ENCODE assay signal across 1 cellular context in the genomic region with DNA sequence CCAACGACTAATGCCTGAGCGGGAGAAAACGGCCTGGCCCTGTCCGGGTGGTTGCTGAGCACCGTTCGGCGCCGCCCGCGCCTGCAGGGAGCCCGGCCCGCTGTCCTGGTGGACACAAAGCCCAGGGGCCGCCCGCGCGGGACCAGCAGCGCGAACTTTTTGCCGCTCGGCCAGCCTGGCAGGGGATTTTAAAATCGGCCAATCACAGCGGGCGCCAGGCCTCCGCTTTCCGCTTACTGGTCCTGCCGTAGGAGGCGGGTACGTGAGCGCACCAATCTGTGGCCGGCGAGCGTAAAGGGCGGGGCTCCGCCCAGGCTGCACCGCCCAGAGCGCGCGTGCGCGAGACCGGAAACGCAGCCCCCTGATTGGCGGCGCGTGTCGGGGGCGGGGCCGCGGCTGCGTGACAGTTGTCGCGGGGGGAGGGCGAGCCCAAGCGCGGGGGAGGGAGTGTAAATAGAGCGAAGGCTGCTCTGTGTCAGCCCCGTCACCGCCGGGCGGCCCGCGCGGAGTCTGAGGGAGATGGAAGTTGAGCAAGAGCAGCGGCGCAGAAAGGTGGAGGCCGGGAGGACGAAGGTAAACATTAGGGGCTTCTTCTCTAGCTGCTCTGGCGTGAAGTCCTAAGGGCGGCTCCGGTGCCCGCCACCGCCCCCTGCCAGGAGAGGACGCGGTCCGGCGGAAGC.
A peak's percentile ranks its signal among the peaks of the same experiment; 100 is the strongest.
TF ChIP-seq lines count a peak whose summit lies in the region.

A gene (minus strand): TSS at position 161 of the 680 bp plus-strand sequence. CDS start 1,132 bp downstream, outside the sequence.
A gene with protein sequence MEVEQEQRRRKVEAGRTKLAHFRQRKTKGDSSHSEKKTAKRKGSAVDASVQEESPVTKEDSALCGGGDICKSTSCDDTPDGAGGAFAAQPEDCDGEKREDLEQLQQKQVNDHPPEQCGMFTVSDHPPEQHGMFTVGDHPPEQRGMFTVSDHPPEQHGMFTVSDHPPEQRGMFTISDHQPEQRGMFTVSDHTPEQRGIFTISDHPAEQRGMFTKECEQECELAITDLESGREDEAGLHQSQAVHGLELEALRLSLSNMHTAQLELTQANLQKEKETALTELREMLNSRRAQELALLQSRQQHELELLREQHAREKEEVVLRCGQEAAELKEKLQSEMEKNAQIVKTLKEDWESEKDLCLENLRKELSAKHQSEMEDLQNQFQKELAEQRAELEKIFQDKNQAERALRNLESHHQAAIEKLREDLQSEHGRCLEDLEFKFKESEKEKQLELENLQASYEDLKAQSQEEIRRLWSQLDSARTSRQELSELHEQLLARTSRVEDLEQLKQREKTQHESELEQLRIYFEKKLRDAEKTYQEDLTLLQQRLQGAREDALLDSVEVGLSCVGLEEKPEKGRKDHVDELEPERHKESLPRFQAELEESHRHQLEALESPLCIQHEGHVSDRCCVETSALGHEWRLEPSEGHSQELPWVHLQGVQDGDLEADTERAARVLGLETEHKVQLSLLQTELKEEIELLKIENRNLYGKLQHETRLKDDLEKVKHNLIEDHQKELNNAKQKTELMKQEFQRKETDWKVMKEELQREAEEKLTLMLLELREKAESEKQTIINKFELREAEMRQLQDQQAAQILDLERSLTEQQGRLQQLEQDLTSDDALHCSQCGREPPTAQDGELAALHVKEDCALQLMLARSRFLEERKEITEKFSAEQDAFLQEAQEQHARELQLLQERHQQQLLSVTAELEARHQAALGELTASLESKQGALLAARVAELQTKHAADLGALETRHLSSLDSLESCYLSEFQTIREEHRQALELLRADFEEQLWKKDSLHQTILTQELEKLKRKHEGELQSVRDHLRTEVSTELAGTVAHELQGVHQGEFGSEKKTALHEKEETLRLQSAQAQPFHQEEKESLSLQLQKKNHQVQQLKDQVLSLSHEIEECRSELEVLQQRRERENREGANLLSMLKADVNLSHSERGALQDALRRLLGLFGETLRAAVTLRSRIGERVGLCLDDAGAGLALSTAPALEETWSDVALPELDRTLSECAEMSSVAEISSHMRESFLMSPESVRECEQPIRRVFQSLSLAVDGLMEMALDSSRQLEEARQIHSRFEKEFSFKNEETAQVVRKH (N-terminal part only) (plus strand): TSS at position 447 of the 680 bp plus-strand sequence. CDS start 73 bp downstream, at position 520.

TF ChIP-seq in K562, 482 proteins besides CTCF, POLR2A, EP300 and RAD21 (continued from another document and continues in another):
- TF ChIP-seq, protein P1, sequence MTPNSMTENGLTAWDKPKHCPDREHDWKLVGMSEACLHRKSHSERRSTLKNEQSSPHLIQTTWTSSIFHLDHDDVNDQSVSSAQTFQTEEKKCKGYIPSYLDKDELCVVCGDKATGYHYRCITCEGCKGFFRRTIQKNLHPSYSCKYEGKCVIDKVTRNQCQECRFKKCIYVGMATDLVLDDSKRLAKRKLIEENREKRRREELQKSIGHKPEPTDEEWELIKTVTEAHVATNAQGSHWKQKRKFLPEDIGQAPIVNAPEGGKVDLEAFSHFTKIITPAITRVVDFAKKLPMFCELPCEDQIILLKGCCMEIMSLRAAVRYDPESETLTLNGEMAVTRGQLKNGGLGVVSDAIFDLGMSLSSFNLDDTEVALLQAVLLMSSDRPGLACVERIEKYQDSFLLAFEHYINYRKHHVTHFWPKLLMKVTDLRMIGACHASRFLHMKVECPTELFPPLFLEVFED (CRISPR knock-in tag; conservative IDR thresholded peaks at IDR 0.05) = peak; percentile 51; the same call in 1 of the 2 replicates
- TF ChIP-seq, protein P2, sequence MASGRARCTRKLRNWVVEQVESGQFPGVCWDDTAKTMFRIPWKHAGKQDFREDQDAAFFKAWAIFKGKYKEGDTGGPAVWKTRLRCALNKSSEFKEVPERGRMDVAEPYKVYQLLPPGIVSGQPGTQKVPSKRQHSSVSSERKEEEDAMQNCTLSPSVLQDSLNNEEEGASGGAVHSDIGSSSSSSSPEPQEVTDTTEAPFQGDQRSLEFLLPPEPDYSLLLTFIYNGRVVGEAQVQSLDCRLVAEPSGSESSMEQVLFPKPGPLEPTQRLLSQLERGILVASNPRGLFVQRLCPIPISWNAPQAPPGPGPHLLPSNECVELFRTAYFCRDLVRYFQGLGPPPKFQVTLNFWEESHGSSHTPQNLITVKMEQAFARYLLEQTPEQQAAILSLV (tag; IDR thresholded peaks at IDR 0.05) = no peak
- no peak for TF ChIP-seq NR2F6 (CRISPR knock-in tag; IDR thresholded peaks at IDR 0.05)
- TF ChIP-seq SOX6 (IDR thresholded peaks at IDR 0.05) = peak; percentile 7; the same call in 1 of the 2 replicates
- TF ChIP-seq MCM5 (IDR thresholded peaks at IDR 0.05; ENCODE audit: low read depth) = no peak
- no peak for TF ChIP-seq RBM34 (IDR thresholded peaks at IDR 0.05; ENCODE audit: borderline replicate concordance, insufficient read depth, low read length)
- TF ChIP-seq ZKSCAN1 (IDR thresholded peaks at IDR 0.05; ENCODE audit: low read depth, low read length) = no peak
- peak; percentile 84 for TF ChIP-seq GATAD2A (IDR thresholded peaks at IDR 0.05)
- TF ChIP-seq SETDB1 (IDR thresholded peaks at IDR 0.05; ENCODE audit: low read length) = no peak
- 0 out of 2 replicates have a peak, but pooled peaks have one; percentile 13 for TF ChIP-seq ZNF12 (CRISPR knock-in tag; IDR thresholded peaks at IDR 0.05)
- peak; percentile 99 for TF ChIP-seq EP400 (IDR thresholded peaks at IDR 0.05)
- TF ChIP-seq FOS (IDR thresholded peaks at IDR 0.05; ENCODE audit: extremely low read depth, insufficient read length) = peak; percentile 96
- peak; percentile 95; the same call in 1 of the 2 replicates for TF ChIP-seq ZNF830 (CRISPR knock-in tag; IDR thresholded peaks at IDR 0.05)
- TF ChIP-seq, protein P3, sequence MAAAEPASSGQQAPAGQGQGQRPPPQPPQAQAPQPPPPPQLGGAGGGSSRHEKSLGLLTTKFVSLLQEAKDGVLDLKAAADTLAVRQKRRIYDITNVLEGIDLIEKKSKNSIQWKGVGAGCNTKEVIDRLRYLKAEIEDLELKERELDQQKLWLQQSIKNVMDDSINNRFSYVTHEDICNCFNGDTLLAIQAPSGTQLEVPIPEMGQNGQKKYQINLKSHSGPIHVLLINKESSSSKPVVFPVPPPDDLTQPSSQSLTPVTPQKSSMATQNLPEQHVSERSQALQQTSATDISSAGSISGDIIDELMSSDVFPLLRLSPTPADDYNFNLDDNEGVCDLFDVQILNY (CRISPR knock-in tag; IDR thresholded peaks at IDR 0.05) = no peak
- no peak for TF ChIP-seq CBX8 (IDR thresholded peaks at IDR 0.05; ENCODE audit: borderline replicate concordance, extremely low read depth, low read depth, low read length, poor library complexity, severe bottlenecking)
- TF ChIP-seq, protein P4, sequence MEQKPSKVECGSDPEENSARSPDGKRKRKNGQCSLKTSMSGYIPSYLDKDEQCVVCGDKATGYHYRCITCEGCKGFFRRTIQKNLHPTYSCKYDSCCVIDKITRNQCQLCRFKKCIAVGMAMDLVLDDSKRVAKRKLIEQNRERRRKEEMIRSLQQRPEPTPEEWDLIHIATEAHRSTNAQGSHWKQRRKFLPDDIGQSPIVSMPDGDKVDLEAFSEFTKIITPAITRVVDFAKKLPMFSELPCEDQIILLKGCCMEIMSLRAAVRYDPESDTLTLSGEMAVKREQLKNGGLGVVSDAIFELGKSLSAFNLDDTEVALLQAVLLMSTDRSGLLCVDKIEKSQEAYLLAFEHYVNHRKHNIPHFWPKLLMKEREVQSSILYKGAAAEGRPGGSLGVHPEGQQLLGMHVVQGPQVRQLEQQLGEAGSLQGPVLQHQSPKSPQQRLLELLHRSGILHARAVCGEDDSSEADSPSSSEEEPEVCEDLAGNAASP (IDR thresholded peaks at IDR 0.05) = no peak
- TF ChIP-seq POLR2G (IDR thresholded peaks at IDR 0.05; ENCODE audit: low read depth, low read length) = peak; percentile 96
- TF ChIP-seq ZNF41 (CRISPR knock-in tag; conservative IDR thresholded peaks at IDR 0.05) = no peak
- TF ChIP-seq KLF10 (CRISPR knock-in tag; IDR thresholded peaks at IDR 0.05) = no peak
- TF ChIP-seq PRPF4 (IDR thresholded peaks at IDR 0.05; ENCODE audit: insufficient read depth, low read depth, low read length, poor library complexity, severe bottlenecking) = peak; percentile 75
- TF ChIP-seq, protein P5, sequence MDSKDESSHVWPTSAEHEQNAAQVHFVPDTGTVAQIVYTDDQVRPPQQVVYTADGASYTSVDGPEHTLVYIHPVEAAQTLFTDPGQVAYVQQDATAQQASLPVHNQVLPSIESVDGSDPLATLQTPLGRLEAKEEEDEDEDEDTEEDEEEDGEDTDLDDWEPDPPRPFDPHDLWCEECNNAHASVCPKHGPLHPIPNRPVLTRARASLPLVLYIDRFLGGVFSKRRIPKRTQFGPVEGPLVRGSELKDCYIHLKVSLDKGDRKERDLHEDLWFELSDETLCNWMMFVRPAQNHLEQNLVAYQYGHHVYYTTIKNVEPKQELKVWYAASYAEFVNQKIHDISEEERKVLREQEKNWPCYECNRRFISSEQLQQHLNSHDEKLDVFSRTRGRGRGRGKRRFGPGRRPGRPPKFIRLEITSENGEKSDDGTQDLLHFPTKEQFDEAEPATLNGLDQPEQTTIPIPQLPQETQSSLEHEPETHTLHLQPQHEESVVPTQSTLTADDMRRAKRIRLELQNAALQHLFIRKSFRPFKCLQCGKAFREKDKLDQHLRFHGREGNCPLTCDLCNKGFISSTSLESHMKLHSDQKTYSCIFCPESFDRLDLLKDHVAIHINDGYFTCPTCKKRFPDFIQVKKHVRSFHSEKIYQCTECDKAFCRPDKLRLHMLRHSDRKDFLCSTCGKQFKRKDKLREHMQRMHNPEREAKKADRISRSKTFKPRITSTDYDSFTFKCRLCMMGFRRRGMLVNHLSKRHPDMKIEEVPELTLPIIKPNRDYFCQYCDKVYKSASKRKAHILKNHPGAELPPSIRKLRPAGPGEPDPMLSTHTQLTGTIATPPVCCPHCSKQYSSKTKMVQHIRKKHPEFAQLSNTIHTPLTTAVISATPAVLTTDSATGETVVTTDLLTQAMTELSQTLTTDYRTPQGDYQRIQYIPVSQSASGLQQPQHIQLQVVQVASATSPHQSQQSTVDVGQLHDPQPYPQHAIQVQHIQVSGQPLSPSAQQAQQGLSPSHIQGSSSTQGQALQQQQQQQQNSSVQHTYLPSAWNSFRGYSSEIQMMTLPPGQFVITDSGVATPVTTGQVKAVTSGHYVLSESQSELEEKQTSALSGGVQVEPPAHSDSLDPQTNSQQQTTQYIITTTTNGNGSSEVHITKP (IDR thresholded peaks at IDR 0.05; ENCODE audit: partially characterized antibody) = peak; percentile 82
- TF ChIP-seq ZNF165 (CRISPR knock-in tag; IDR thresholded peaks at IDR 0.05; ENCODE audit: borderline replicate concordance) = no peak
- peak; percentile 15 for TF ChIP-seq DACH1 (IDR thresholded peaks at IDR 0.05; ENCODE audit: partially characterized antibody)
- TF ChIP-seq RBFOX2 (IDR thresholded peaks at IDR 0.05; ENCODE audit: low read depth, low read length) = peak; percentile 99
- no peak for TF ChIP-seq CSDE1 (IDR thresholded peaks at IDR 0.05)
- no peak for TF ChIP-seq RFX1 (IDR thresholded peaks at IDR 0.05)
- no peak for TF ChIP-seq TGIF2 (CRISPR knock-in tag; IDR thresholded peaks at IDR 0.05)
- TF ChIP-seq XRCC4 (IDR thresholded peaks at IDR 0.05; ENCODE audit: extremely low read depth, insufficient read depth, insufficient read length) = no peak
- peak; percentile 83 for TF ChIP-seq POLR2B (IDR thresholded peaks at IDR 0.05; ENCODE audit: low read depth, partially characterized antibody)
- no peak for TF ChIP-seq EHMT2 (IDR thresholded peaks at IDR 0.05)
- no peak for TF ChIP-seq SIRT6 (IDR thresholded peaks at IDR 0.05; ENCODE audit: low read depth, low read length)
- no peak for TF ChIP-seq ZNF785 (CRISPR knock-in tag; IDR thresholded peaks at IDR 0.05)
- TF ChIP-seq, protein P6, sequence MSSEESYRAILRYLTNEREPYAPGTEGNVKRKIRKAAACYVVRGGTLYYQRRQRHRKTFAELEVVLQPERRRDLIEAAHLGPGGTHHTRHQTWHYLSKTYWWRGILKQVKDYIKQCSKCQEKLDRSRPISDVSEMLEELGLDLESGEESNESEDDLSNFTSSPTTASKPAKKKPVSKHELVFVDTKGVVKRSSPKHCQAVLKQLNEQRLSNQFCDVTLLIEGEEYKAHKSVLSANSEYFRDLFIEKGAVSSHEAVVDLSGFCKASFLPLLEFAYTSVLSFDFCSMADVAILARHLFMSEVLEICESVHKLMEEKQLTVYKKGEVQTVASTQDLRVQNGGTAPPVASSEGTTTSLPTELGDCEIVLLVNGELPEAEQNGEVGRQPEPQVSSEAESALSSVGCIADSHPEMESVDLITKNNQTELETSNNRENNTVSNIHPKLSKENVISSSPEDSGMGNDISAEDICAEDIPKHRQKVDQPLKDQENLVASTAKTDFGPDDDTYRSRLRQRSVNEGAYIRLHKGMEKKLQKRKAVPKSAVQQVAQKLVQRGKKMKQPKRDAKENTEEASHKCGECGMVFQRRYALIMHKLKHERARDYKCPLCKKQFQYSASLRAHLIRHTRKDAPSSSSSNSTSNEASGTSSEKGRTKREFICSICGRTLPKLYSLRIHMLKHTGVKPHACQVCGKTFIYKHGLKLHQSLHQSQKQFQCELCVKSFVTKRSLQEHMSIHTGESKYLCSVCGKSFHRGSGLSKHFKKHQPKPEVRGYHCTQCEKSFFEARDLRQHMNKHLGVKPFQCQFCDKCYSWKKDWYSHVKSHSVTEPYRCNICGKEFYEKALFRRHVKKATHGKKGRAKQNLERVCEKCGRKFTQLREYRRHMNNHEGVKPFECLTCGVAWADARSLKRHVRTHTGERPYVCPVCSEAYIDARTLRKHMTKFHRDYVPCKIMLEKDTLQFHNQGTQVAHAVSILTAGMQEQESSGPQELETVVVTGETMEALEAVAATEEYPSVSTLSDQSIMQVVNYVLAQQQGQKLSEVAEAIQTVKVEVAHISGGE (CRISPR knock-in tag; IDR thresholded peaks at IDR 0.05) = peak in 1 of 3 experiments; percentile 4; a peak in 1 of 6 replicates
- TF ChIP-seq TAF7 (tag; IDR thresholded peaks at IDR 0.05) = peak; percentile 98
- no peak for TF ChIP-seq ZKSCAN8 (CRISPR knock-in tag; IDR thresholded peaks at IDR 0.05)
- no peak for TF ChIP-seq ZFP36 (IDR thresholded peaks at IDR 0.05; ENCODE audit: low read depth, low read length, partially characterized antibody)
- TF ChIP-seq, protein P7, sequence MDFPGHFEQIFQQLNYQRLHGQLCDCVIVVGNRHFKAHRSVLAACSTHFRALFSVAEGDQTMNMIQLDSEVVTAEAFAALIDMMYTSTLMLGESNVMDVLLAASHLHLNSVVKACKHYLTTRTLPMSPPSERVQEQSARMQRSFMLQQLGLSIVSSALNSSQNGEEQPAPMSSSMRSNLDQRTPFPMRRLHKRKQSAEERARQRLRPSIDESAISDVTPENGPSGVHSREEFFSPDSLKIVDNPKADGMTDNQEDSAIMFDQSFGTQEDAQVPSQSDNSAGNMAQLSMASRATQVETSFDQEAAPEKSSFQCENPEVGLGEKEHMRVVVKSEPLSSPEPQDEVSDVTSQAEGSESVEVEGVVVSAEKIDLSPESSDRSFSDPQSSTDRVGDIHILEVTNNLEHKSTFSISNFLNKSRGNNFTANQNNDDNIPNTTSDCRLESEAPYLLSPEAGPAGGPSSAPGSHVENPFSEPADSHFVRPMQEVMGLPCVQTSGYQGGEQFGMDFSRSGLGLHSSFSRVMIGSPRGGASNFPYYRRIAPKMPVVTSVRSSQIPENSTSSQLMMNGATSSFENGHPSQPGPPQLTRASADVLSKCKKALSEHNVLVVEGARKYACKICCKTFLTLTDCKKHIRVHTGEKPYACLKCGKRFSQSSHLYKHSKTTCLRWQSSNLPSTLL (IDR thresholded peaks at IDR 0.05) = no peak
- TF ChIP-seq, protein P8, sequence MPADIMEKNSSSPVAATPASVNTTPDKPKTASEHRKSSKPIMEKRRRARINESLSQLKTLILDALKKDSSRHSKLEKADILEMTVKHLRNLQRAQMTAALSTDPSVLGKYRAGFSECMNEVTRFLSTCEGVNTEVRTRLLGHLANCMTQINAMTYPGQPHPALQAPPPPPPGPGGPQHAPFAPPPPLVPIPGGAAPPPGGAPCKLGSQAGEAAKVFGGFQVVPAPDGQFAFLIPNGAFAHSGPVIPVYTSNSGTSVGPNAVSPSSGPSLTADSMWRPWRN (IDR thresholded peaks at IDR 0.05; ENCODE audit: low read depth) = peak; percentile 92
